ENCODE assay signal across 32 cellular contexts in genomic region chr5:10218658-10219057, GRCh38.
"Had no signal": no experiment of that assay in that cellular context is flagged by ENCODE, and none has a peak within 500 bp of the region (broad histone marks: within the 10 kb centered on the region; RNA-seq: fewer than 3 reads in every experiment).

No MANE protein-coding gene starts in this region.

- H3K36me3 ChIP-seq: adrenal gland, brain microvascular endothelial cell, breast epithelium had no signal

- H3K4me1 ChIP-seq: adrenal gland, body of pancreas, breast epithelium had no signal

- H3K4me3 ChIP-seq: adrenal gland, body of pancreas, breast epithelium had no signal

- H3K9me3 Mint-ChIP-seq: activated B cell treated with CpG ODN at 0.5 μM for 24 hours; activated CD4-positive, alpha-beta memory T cell treated with anti-CD3 and anti-CD28 coated beads for 36 hours; activated CD8-positive, alpha-beta T cell treated with anti-CD3 and anti-CD28 coated beads for 36 hours; activated naive CD4-positive, alpha-beta T cell treated with anti-CD3 and anti-CD28 coated beads for 36 hours; activated naive CD4-positive, alpha-beta T cell treated with anti-CD3 and anti-CD28 coated beads, Interleukin-2, amount 50 U/mL, for 72 hours; activated T-cell treated with anti-CD3 and anti-CD28 coated beads, Interleukin-2, amount 50 U/mL, for 72 hours; activated T-helper 1 cell treated with anti-CD3 and anti-CD28 coated beads, Interleukin-12 subunit alpha, Interleukin-12 subunit beta, Interleukin-2, Interleukin-4 antibody, amounts not matched to agents 30 ng/mL and 10 ng/mL and 1 ng/mL, durations not matched to agents 14 hours and 24 hours and 36 hours; activated T-helper 17 cell treated with anti-CD3 and anti-CD28 coated beads, Interleukin-2, amount 50 U/mL, for 72 hours had no signal

- H3K4me3 Mint-ChIP-seq: activated B cell treated with CpG ODN at 0.5 μM for 24 hours; activated CD4-positive, alpha-beta memory T cell treated with anti-CD3 and anti-CD28 coated beads for 36 hours; activated CD8-positive, alpha-beta T cell treated with anti-CD3 and anti-CD28 coated beads for 36 hours; activated naive CD4-positive, alpha-beta T cell treated with anti-CD3 and anti-CD28 coated beads for 36 hours; activated naive CD8-positive, alpha-beta T cell treated with anti-CD3 and anti-CD28 coated beads for 36 hours; activated T-cell treated with anti-CD3 and anti-CD28 coated beads, Interleukin-2, amount 50 U/mL, for 4 hours; activated T-cell treated with anti-CD3 and anti-CD28 coated beads, Interleukin-2, amount 50 U/mL, for 72 hours; activated T-helper 1 cell treated with anti-CD3 and anti-CD28 coated beads, Interleukin-12 subunit alpha, Interleukin-12 subunit beta, Interleukin-2, Interleukin-4 antibody, amounts not matched to agents 30 ng/mL and 10 ng/mL and 1 ng/mL, durations not matched to agents 14 hours and 24 hours and 36 hours; activated T-helper 17 cell treated with anti-CD3 and anti-CD28 coated beads, Interleukin-2, amount 50 U/mL, for 72 hours; T-cell; T-helper 17 cell had no signal

- ATAC-seq: activated CD8-positive, alpha-beta T cell treated with anti-CD3 and anti-CD28 coated beads for 36 hours; activated naive CD4-positive, alpha-beta T cell treated with anti-CD3 and anti-CD28 coated beads, Interleukin-2, amount 50 U/mL, for 72 hours; activated T-cell treated with anti-CD3 and anti-CD28 coated beads, Interleukin-2, amount 50 U/mL, for 4 hours; activated T-cell treated with anti-CD3 and anti-CD28 coated beads, Interleukin-2, amount 50 U/mL, for 72 hours; activated T-helper 17 cell treated with anti-CD3 and anti-CD28 coated beads, Interleukin-2, amount 50 U/mL, for 72 hours; body of pancreas; T-cell; T-helper 17 cell had no signal

- H3K9me3 ChIP-seq: adrenal gland, body of pancreas had no signal

- H3K27ac ChIP-seq: adrenal gland, body of pancreas, brain microvascular endothelial cell, breast epithelium, VCaP had no signal

- H3K27me3 Mint-ChIP-seq: activated B cell treated with CpG ODN at 0.5 μM for 24 hours; activated CD4-positive, alpha-beta memory T cell treated with anti-CD3 and anti-CD28 coated beads for 36 hours; activated CD8-positive, alpha-beta T cell treated with anti-CD3 and anti-CD28 coated beads for 36 hours; activated naive CD8-positive, alpha-beta T cell treated with anti-CD3 and anti-CD28 coated beads for 36 hours; activated T-helper 17 cell treated with anti-CD3 and anti-CD28 coated beads, Interleukin-2, amount 50 U/mL, for 72 hours; T-cell; T-helper 17 cell had no signal

- H3K4me1 Mint-ChIP-seq: activated B cell treated with CpG ODN at 0.5 μM for 24 hours; activated naive CD8-positive, alpha-beta T cell treated with anti-CD3 and anti-CD28 coated beads for 36 hours; activated T-helper 17 cell treated with anti-CD3 and anti-CD28 coated beads, Interleukin-2, amount 50 U/mL, for 72 hours; T-cell; T-helper 17 cell had no signal

- H3K27me3 ChIP-seq: adrenal gland, body of pancreas, brain microvascular endothelial cell, breast epithelium had no signal

- DNase-seq: activated B cell treated with CpG ODN at 0.5 μM for 24 hours; activated CD4-positive, alpha-beta memory T cell treated with anti-CD3 and anti-CD28 coated beads for 36 hours; activated CD4-positive, alpha-beta T cell treated with anti-CD3 and anti-CD28 coated beads for 4 hours; activated CD4-positive, alpha-beta T cell treated with anti-CD3 and anti-CD28 coated beads, Interleukin-2, amount 50 U/mL, for 1 hour; activated CD4-positive, alpha-beta T cell treated with anti-CD3 and anti-CD28 coated beads, Interleukin-2, amount 50 U/mL, for 4 hours; activated CD4-positive, CD25-positive, alpha-beta regulatory T cell treated with anti-CD3 and anti-CD28 coated beads, Interleukin-2, amount 50 U/mL, for 72 hours; activated CD8-positive, alpha-beta memory T cell treated with anti-CD3 and anti-CD28 coated beads, Interleukin-2, amount 50 U/mL, for 4 hours; activated CD8-positive, alpha-beta T cell treated with anti-CD3 and anti-CD28 coated beads for 36 hours; activated effector memory CD4-positive, alpha-beta T cell treated with anti-CD3 and anti-CD28 coated beads, Interleukin-2, amount 50 U/mL, for 16 hours; activated gamma-delta T cell treated with Interleukin-2 at 50 U/mL for 16 hours; activated naive CD4-positive, alpha-beta T cell; activated naive CD4-positive, alpha-beta T cell treated with anti-CD3 and anti-CD28 coated beads for 36 hours; activated naive CD4-positive, alpha-beta T cell treated with anti-CD3 and anti-CD28 coated beads, Interleukin-2, amount 50 U/mL, for 16 hours; activated naive CD8-positive, alpha-beta T cell treated with anti-CD3 and anti-CD28 coated beads for 36 hours; activated T-cell treated with anti-CD3 and anti-CD28 coated beads for 4 hours; activated T-cell treated with anti-CD3 and anti-CD28 coated beads, Interleukin-2, amount 50 U/mL, for 1 hour; activated T-cell treated with anti-CD3 and anti-CD28 coated beads, Interleukin-2, amount 50 U/mL, for 4 hours; activated T-cell treated with anti-CD3 and anti-CD28 coated beads, Interleukin-2, amount 50 U/mL, for 72 hours; adrenal gland; amniotic stem cell; aorta; body of pancreas; brain microvascular endothelial cell; central memory CD4-positive, alpha-beta T cell; T-cell; T-helper 17 cell; T1000 had no signal

- H3K27ac Mint-ChIP-seq: activated B cell treated with CpG ODN at 0.5 μM for 24 hours; activated CD4-positive, alpha-beta memory T cell treated with anti-CD3 and anti-CD28 coated beads for 36 hours; activated CD8-positive, alpha-beta T cell treated with anti-CD3 and anti-CD28 coated beads for 36 hours; activated naive CD4-positive, alpha-beta T cell treated with anti-CD3 and anti-CD28 coated beads for 36 hours; activated naive CD4-positive, alpha-beta T cell treated with anti-CD3 and anti-CD28 coated beads, Interleukin-2, amount 50 U/mL, for 72 hours; activated naive CD8-positive, alpha-beta T cell treated with anti-CD3 and anti-CD28 coated beads for 36 hours; activated T-cell treated with anti-CD3 and anti-CD28 coated beads, Interleukin-2, amount 50 U/mL, for 72 hours; activated T-helper 1 cell treated with anti-CD3 and anti-CD28 coated beads, Interleukin-12 subunit alpha, Interleukin-12 subunit beta, Interleukin-2, Interleukin-4 antibody, amounts not matched to agents 30 ng/mL and 10 ng/mL and 1 ng/mL, durations not matched to agents 14 hours and 24 hours and 36 hours; activated T-helper 17 cell treated with anti-CD3 and anti-CD28 coated beads, Interleukin-2, amount 50 U/mL, for 72 hours; T-cell; T-helper 17 cell had no signal
